Comparison of ENCODE assay signal across 1 cellular context in genomic region chr17:44220211-44221071, GRCh38.
A peak's percentile ranks its signal among the peaks of the same experiment; 100 is the strongest.
TF ChIP-seq lines count a peak whose summit lies in the region.

No MANE protein-coding gene starts in this region.

TF ChIP-seq in K562, 482 proteins besides CTCF, POLR2A, EP300 and RAD21 (continued from another document):
- TF ChIP-seq XRCC5 (IDR thresholded peaks at IDR 0.05; ENCODE audit: low read depth, low read length) (no peak), ERF (CRISPR knock-in tag; IDR thresholded peaks at IDR 0.05) (peak; percentile 18), TAF1 (IDR thresholded peaks at IDR 0.05; ENCODE audit: control insufficient read depth, extremely low read depth, insufficient read depth, low read length, severe bottlenecking) (peak; percentile 44), ZNF318 (IDR thresholded peaks at IDR 0.05; ENCODE audit: borderline replicate concordance in 1 of 2, low read depth in 1 of 2) (no peak), ZNF785 (CRISPR knock-in tag; IDR thresholded peaks at IDR 0.05) (0 out of 2 replicates have a peak, but pooled peaks have one; percentile 20), ZEB2 (IDR thresholded peaks at IDR 0.05) (no peak)
- TF ChIP-seq, protein P1, sequence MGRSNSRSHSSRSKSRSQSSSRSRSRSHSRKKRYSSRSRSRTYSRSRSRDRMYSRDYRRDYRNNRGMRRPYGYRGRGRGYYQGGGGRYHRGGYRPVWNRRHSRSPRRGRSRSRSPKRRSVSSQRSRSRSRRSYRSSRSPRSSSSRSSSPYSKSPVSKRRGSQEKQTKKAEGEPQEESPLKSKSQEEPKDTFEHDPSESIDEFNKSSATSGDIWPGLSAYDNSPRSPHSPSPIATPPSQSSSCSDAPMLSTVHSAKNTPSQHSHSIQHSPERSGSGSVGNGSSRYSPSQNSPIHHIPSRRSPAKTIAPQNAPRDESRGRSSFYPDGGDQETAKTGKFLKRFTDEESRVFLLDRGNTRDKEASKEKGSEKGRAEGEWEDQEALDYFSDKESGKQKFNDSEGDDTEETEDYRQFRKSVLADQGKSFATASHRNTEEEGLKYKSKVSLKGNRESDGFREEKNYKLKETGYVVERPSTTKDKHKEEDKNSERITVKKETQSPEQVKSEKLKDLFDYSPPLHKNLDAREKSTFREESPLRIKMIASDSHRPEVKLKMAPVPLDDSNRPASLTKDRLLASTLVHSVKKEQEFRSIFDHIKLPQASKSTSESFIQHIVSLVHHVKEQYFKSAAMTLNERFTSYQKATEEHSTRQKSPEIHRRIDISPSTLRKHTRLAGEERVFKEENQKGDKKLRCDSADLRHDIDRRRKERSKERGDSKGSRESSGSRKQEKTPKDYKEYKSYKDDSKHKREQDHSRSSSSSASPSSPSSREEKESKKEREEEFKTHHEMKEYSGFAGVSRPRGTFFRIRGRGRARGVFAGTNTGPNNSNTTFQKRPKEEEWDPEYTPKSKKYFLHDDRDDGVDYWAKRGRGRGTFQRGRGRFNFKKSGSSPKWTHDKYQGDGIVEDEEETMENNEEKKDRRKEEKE (IDR thresholded peaks at IDR 0.05; ENCODE audit: borderline replicate concordance in 1 of 2, control insufficient read depth in 1 of 2, low read depth in 2 of 2, low read length in 1 of 2), result no peak
